ENCODE assay signal across 19 cellular contexts in the genomic region with DNA sequence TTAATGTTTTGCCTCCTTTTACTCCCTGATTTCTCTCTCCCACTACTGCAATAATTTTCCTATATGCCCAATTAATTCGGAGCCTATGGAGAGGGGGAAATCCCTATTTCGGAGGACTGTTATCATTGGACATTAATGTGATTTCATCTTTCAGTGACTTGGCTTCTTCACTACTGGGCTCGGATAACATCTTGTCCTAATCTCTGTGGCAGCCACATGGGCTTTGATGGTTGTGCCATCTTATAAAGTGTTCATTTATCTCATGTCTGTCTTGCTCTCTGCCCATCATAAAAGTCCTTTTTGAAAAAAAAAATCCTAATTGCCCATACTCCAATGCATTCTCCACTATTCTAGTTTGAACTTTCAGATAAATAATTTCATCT. TPM values are rescaled to one million over a fixed set of nuclear protein-coding genes. Genes with fewer than 3 reads are reported as not detected.
DNase-seq lines count a peak whose midpoint lies in the region; ATAC-seq and TF ChIP-seq lines count a peak whose summit lies in the region.
"Had no signal": no experiment of that assay in that cellular context is flagged by ENCODE, and none has a peak within 500 bp of the region (broad histone marks: within the 10 kb centered on the region; RNA-seq: fewer than 3 reads in every experiment).

No MANE protein-coding gene starts in this region.

- H3K36me3 ChIP-seq in GM23338 (ENCODE audit: insufficient read depth) (no peaks in the 10 kb centered on the region), MM.1S (replicated peaks; ENCODE audit: insufficient read depth, low read length) (no peaks in the 10 kb centered on the region), prostate gland (no peaks in the 10 kb centered on the region)
- no peaks in the 10 kb centered on the region for H3K36me3 ChIP-seq in CD8-positive, alpha-beta memory T cell (ENCODE audit: insufficient read depth, low read length)
- H3K36me3 ChIP-seq: BLaER1, HAP-1 had no signal

- H3K9me3 ChIP-seq in MM.1S (replicated peaks; ENCODE audit: insufficient read depth, low read length) = no peaks in the 10 kb centered on the region
- no peaks in the 10 kb centered on the region for H3K9me3 ChIP-seq in CD8-positive, alpha-beta memory T cell (ENCODE audit: low read length)
- no peaks in the 10 kb centered on the region for H3K9me3 ChIP-seq in prostate gland
- H3K9me3 ChIP-seq: BLaER1, HAP-1 had no signal

- H3K27me3 Mint-ChIP-seq in GM23338 (ENCODE audit: insufficient read depth, low read depth, poor library complexity) = no peaks in the 10 kb centered on the region
- peaks cover 0 to 18% of the 10 kb centered on the region in 2 donors for H3K27me3 Mint-ChIP-seq in CD8-positive, alpha-beta memory T cell
- H3K27me3 Mint-ChIP-seq: B cell had no signal

- no peak overlapping the region for H3K27ac Mint-ChIP-seq in GM23338
- H3K27ac Mint-ChIP-seq in CD8-positive, alpha-beta memory T cell = no peak overlapping the region
- H3K27ac Mint-ChIP-seq: B cell; CD4-positive, CD25-positive, alpha-beta regulatory T cell; CD8-positive, alpha-beta T cell had no signal

- H3K9me2 ChIP-seq in GM23338 (ENCODE audit: insufficient read depth) = no peaks in the 10 kb centered on the region
- no peaks in the 10 kb centered on the region for H3K9me2 ChIP-seq in MM.1S (replicated peaks; ENCODE audit: insufficient read depth, low read length)

- DNase-seq in GM23338 (ENCODE audit: low spot score) (no peak), MM.1S (no peak), prostate gland (ENCODE audit: low spot score) (no peak)
- no peak for DNase-seq in CD8-positive, alpha-beta memory T cell
- DNase-seq: CD4-positive, CD25-positive, alpha-beta regulatory T cell; CD8-positive, alpha-beta T cell; DMS 273 treated with DMSO at 0.1 percent for 48 hours; DMS79; EL; GDM1; GOT3 had no signal

- H3K4me3 ChIP-seq in GM23338 (no peak overlapping the region), MM.1S (ENCODE audit: low read length) (no peak overlapping the region), prostate gland (no peak overlapping the region)
- H3K4me3 ChIP-seq in CD8-positive, alpha-beta memory T cell (ENCODE audit: low read length) = no peak overlapping the region
- H3K4me3 ChIP-seq: BLaER1, GM12878, HAP-1 had no signal

- H3K9ac ChIP-seq in MM.1S (ENCODE audit: low read length) = no peak overlapping the region
- H3K9ac ChIP-seq: BLaER1 had no signal

- H3K4me1 Mint-ChIP-seq in GM23338 = peaks cover 8% of the 10 kb centered on the region; the same call in 2 of the 3 replicates
- peaks cover 3 to 6% (median 5%) of the 10 kb centered on the region in 3 donors for H3K4me1 Mint-ChIP-seq in CD8-positive, alpha-beta memory T cell

- POLR2A ChIA-PET in CD8-positive, alpha-beta memory T cell (lab: Charles Lee) = no interaction called here

- no peaks in the 10 kb centered on the region for H3K36me3 Mint-ChIP-seq in GM23338 (ENCODE audit: low read depth)
- H3K36me3 Mint-ChIP-seq in CD8-positive, alpha-beta memory T cell = peaks cover 0 to 1% (median 0%) of the 10 kb centered on the region in 3 donors
- H3K36me3 Mint-ChIP-seq: CD4-positive, CD25-positive, alpha-beta regulatory T cell; CD8-positive, alpha-beta T cell had no signal

- ATAC-seq in GM23338 (no peak), HG02884 (IDR thresholded peaks at IDR 0.05; ENCODE audit: unreplicated experiment) (peak; percentile 6), SK-N-SH treated with all-trans-retinoic acid at 6 μM for 48 hours (no peak)
- ATAC-seq: CD8-positive, alpha-beta T cell had no signal

- H3K27ac ChIP-seq in GM23338 (ENCODE audit: low read depth) (no peak overlapping the region), MM.1S (ENCODE audit: low read length) (no peak overlapping the region), prostate gland (no peak overlapping the region)
- H3K27ac ChIP-seq in CD8-positive, alpha-beta memory T cell (ENCODE audit: low read depth, low read length) = no peak overlapping the region
- H3K27ac ChIP-seq: 22Rv1, BLaER1, C4-2B had no signal

- no peak overlapping the region for H3K4me3 Mint-ChIP-seq in GM23338
- H3K4me3 Mint-ChIP-seq in CD8-positive, alpha-beta memory T cell = no peak overlapping the region
- H3K4me3 Mint-ChIP-seq: B cell; CD4-positive, CD25-positive, alpha-beta regulatory T cell; CD8-positive, alpha-beta T cell had no signal

- 80% methylated on average over 3 of the region's 3 CpGs for WGBS in prostate gland

- H3K9me3 Mint-ChIP-seq in GM23338 = no peaks in the 10 kb centered on the region
- no peaks in the 10 kb centered on the region for H3K9me3 Mint-ChIP-seq in CD8-positive, alpha-beta memory T cell
- H3K9me3 Mint-ChIP-seq: CD8-positive, alpha-beta T cell had no signal

- H3K79me2 ChIP-seq in GM23338 (replicated peaks; ENCODE audit: insufficient read depth) (no peaks in the 10 kb centered on the region), MM.1S (ENCODE audit: low read length) (no peaks in the 10 kb centered on the region)

- H2AFZ ChIP-seq in GM23338 (peak overlapping the region; percentile 4; the same call in 1 of the 2 replicates), MM.1S (ENCODE audit: low read length) (no peak overlapping the region)

- intact Hi-C loops in prostate gland (cut with DNase I) = no loop called here

- TF ChIP-seq CTCF in GM23338 (conservative IDR thresholded peaks at IDR 0.05; ENCODE audit: low read depth in 2 of 2) (no peak), MM.1S (IDR thresholded peaks at IDR 0.05; ENCODE audit: low read length) (no peak), prostate gland (IDR thresholded peaks at IDR 0.05) (no peak)

- TF ChIP-seq POLR2A in prostate gland (IDR thresholded peaks at IDR 0.05) = no peak

- H3K4me2 ChIP-seq in GM23338 (no peak overlapping the region), MM.1S (ENCODE audit: low read depth, low read length) (no peak overlapping the region)
- H3K4me2 ChIP-seq: BLaER1 had no signal

- H3F3A ChIP-seq in GM23338 (replicated peaks; ENCODE audit: low read depth) (no peaks in the 10 kb centered on the region), MM.1S (ENCODE audit: insufficient read depth, low read length) (no peaks in the 10 kb centered on the region)

- H3K27me3 ChIP-seq in GM23338 (ENCODE audit: insufficient read depth) = no peaks in the 10 kb centered on the region
- no peaks in the 10 kb centered on the region for H3K27me3 ChIP-seq in MM.1S (replicated peaks; ENCODE audit: insufficient read depth, low read length)
- H3K27me3 ChIP-seq in CD8-positive, alpha-beta memory T cell (ENCODE audit: insufficient read depth, low read length, poor library complexity, severe bottlenecking) = no peaks in the 10 kb centered on the region
- H3K27me3 ChIP-seq in prostate gland (replicated peaks; ENCODE audit: insufficient read depth) = no peaks in the 10 kb centered on the region
- H3K27me3 ChIP-seq: BLaER1 had no signal

- no peaks in the 10 kb centered on the region for H4K20me1 ChIP-seq in GM23338 (replicated peaks; ENCODE audit: insufficient read depth)
- H4K20me1 ChIP-seq in MM.1S (ENCODE audit: insufficient read depth, low read length) = no peaks in the 10 kb centered on the region
- H4K20me1 ChIP-seq: BLaER1 had no signal

- CTCF ChIA-PET in CD8-positive, alpha-beta memory T cell (lab: Charles Lee) = interaction anchor here (1.3 kb wide), 1 partner anchor 16 kb away, joined by 6 read pairs; the partner anchor contains the start of gene FAM3C

- H3K4me1 ChIP-seq in GM23338 (ENCODE audit: insufficient read depth) (peaks cover 5% of the 10 kb centered on the region), MM.1S (ENCODE audit: low read length) (no peaks in the 10 kb centered on the region), prostate gland (replicated peaks) (no peaks in the 10 kb centered on the region)
- H3K4me1 ChIP-seq in CD8-positive, alpha-beta memory T cell (ENCODE audit: insufficient read depth, low read length) = no peaks in the 10 kb centered on the region
- H3K4me1 ChIP-seq: BLaER1, HAP-1 had no signal

TF ChIP-seq in SK-N-SH treated with all-trans-retinoic acid at 6 μM for 48 hours, 23 proteins besides CTCF, POLR2A, EP300 and RAD21:
- TF ChIP-seq ESRRG (CRISPR knock-in tag; IDR thresholded peaks at IDR 0.05) (no peak), TCF4 (CRISPR knock-in tag; IDR thresholded peaks at IDR 0.05; ENCODE audit: borderline replicate concordance) (peak; percentile 18; the same call in 1 of the 2 replicates)
- TF ChIP-seq, protein P1, sequence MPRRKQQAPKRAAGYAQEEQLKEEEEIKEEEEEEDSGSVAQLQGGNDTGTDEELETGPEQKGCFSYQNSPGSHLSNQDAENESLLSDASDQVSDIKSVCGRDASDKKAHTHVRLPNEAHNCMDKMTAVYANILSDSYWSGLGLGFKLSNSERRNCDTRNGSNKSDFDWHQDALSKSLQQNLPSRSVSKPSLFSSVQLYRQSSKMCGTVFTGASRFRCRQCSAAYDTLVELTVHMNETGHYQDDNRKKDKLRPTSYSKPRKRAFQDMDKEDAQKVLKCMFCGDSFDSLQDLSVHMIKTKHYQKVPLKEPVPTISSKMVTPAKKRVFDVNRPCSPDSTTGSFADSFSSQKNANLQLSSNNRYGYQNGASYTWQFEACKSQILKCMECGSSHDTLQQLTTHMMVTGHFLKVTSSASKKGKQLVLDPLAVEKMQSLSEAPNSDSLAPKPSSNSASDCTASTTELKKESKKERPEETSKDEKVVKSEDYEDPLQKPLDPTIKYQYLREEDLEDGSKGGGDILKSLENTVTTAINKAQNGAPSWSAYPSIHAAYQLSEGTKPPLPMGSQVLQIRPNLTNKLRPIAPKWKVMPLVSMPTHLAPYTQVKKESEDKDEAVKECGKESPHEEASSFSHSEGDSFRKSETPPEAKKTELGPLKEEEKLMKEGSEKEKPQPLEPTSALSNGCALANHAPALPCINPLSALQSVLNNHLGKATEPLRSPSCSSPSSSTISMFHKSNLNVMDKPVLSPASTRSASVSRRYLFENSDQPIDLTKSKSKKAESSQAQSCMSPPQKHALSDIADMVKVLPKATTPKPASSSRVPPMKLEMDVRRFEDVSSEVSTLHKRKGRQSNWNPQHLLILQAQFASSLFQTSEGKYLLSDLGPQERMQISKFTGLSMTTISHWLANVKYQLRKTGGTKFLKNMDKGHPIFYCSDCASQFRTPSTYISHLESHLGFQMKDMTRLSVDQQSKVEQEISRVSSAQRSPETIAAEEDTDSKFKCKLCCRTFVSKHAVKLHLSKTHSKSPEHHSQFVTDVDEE (CRISPR knock-in tag; IDR thresholded peaks at IDR 0.05) = 0 out of 2 replicates have a peak, but pooled peaks have one; percentile 44

RNA-seq across cellular contexts. Expression of gene FAM3C, which starts 15.5 kb away (rescaled TPM):
- 59.1 and 60.3 TPM in 2 replicates for total RNA-seq in GM23338 (2014; rRNA removed; shearing (Covaris generic))
- polyA plus RNA-seq in GM23338 (2016; fragmentation: Nextera tagmentation; extraction: Ambion mirVana) = 28.4 and 33.9 TPM in 2 replicates
- 10 to 100 TPM; 47.3 to 51.2 TPM for total RNA-seq in CD8-positive, alpha-beta memory T cell
- polyA plus RNA-seq in CD8-positive, alpha-beta memory T cell = 27.5 TPM
- total RNA-seq in prostate gland = 10 to 100 TPM; 31.9 to 34.8 TPM
